ENCODE assay signal across 26 cellular contexts in genomic region chr13:41974262-41974900, GRCh38. TPM values are rescaled to one million over a fixed set of nuclear protein-coding genes. Genes with fewer than 3 reads are reported as not detected.
DNase-seq lines count a peak whose midpoint lies in the region; ATAC-seq and TF ChIP-seq lines count a peak whose summit lies in the region.
"Had no signal": no experiment of that assay in that cellular context is flagged by ENCODE, and none has a peak within 500 bp of the region (broad histone marks: within the 10 kb centered on the region; RNA-seq: fewer than 3 reads in every experiment).

No MANE protein-coding gene starts in this region.

- H3K9me3 ChIP-seq in CD8-positive, alpha-beta memory T cell (ENCODE audit: low read length), result no peaks in the 10 kb centered on the region
- H3K9me3 ChIP-seq in RWPE2 (ENCODE audit: severe bottlenecking) (no peaks in the 10 kb centered on the region), prostate gland (no peaks in the 10 kb centered on the region)
- H3K9me3 ChIP-seq: BLaER1, upper lobe of right lung had no signal

- no peaks in the 10 kb centered on the region for H3K9me3 Mint-ChIP-seq in CD8-positive, alpha-beta memory T cell
- H3K9me3 Mint-ChIP-seq in nephron progenitor cell, result no peaks in the 10 kb centered on the region
- H3K9me3 Mint-ChIP-seq: nephron; stimulated activated memory B cell treated with anti-CD40 and anti-IgM and Interleukin-4, amounts not matched to agents 10 μg/mL and 1 μg/mL and 100 μg/mL, for 72 hours; T-helper 1 cell treated with Interleukin-12 subunit alpha and Interleukin-12 subunit beta and Interleukin-4 antibody, amounts not matched to agents 30 μg/mL and 1 μg/mL, for 36 hours had no signal

- CTCF ChIA-PET in CD8-positive, alpha-beta memory T cell (lab: Charles Lee), result no interaction called here

- TF ChIP-seq CTCF in RWPE2 (IDR thresholded peaks at IDR 0.05; ENCODE audit: poor library complexity, severe bottlenecking) (no peak), epithelial cell of esophagus (IDR thresholded peaks at IDR 0.05; ENCODE audit: insufficient read depth, low read depth, low read length, missing control alignments) (no peak), prostate gland (IDR thresholded peaks at IDR 0.05) (no peak), nephron progenitor cell (IDR thresholded peaks at IDR 0.05) (no peak)

- H3K27me3 Mint-ChIP-seq in CD8-positive, alpha-beta memory T cell, result peaks cover 0 to 3% of the 10 kb centered on the region in 2 donors
- H3K27me3 Mint-ChIP-seq in nephron progenitor cell (ENCODE audit: low read depth, poor library complexity), result no peaks in the 10 kb centered on the region

- no peaks in the 10 kb centered on the region for H3K36me3 ChIP-seq in CD8-positive, alpha-beta memory T cell (ENCODE audit: insufficient read depth, low read length)
- H3K36me3 ChIP-seq in RWPE2 (ENCODE audit: low read depth) (no peaks in the 10 kb centered on the region), prostate gland (no peaks in the 10 kb centered on the region)
- H3K36me3 ChIP-seq: BLaER1, upper lobe of right lung had no signal

- H3K4me3 Mint-ChIP-seq in CD8-positive, alpha-beta memory T cell, result peak overlapping the region; percentile 1 to 72 (median 38)
- H3K4me3 Mint-ChIP-seq in nephron progenitor cell, result no peak overlapping the region
- H3K4me3 Mint-ChIP-seq: nephron; stimulated activated memory B cell treated with anti-CD40 and anti-IgM and Interleukin-4, amounts not matched to agents 10 μg/mL and 1 μg/mL and 100 μg/mL, for 72 hours; T-helper 1 cell treated with Interleukin-12 subunit alpha and Interleukin-12 subunit beta and Interleukin-4 antibody, amounts not matched to agents 30 μg/mL and 1 μg/mL, for 36 hours had no signal

- H3K27ac ChIP-seq in CD8-positive, alpha-beta memory T cell (ENCODE audit: low read depth, low read length), result no peak overlapping the region
- H3K27ac ChIP-seq in RWPE2 (ENCODE audit: poor library complexity, severe bottlenecking) (peak overlapping the region; percentile 44), prostate gland (no peak overlapping the region)
- H3K27ac ChIP-seq: BLaER1, coronary artery, upper lobe of right lung had no signal

- no peak overlapping the region for H3K4me3 ChIP-seq in CD8-positive, alpha-beta memory T cell (ENCODE audit: low read length)
- no peak overlapping the region for H3K4me3 ChIP-seq in RWPE2 (ENCODE audit: severe bottlenecking)
- H3K4me3 ChIP-seq in epithelial cell of esophagus (ENCODE audit: low read length), result no peak overlapping the region
- H3K4me3 ChIP-seq in prostate gland, result no peak overlapping the region
- H3K4me3 ChIP-seq: BLaER1, coronary artery, upper lobe of right lung had no signal

- H3K36me3 Mint-ChIP-seq in CD8-positive, alpha-beta memory T cell, result no peaks in the 10 kb centered on the region
- no peaks in the 10 kb centered on the region for H3K36me3 Mint-ChIP-seq in nephron progenitor cell (ENCODE audit: low read depth)
- H3K36me3 Mint-ChIP-seq: stimulated activated memory B cell treated with anti-CD40 and anti-IgM and Interleukin-4, amounts not matched to agents 10 μg/mL and 1 μg/mL and 100 μg/mL, for 72 hours had no signal

- H3K4me1 Mint-ChIP-seq in CD8-positive, alpha-beta memory T cell, result peaks cover 32 to 49% (median 45%) of the 10 kb centered on the region in 3 donors
- H3K4me1 Mint-ChIP-seq in nephron progenitor cell, result no peaks in the 10 kb centered on the region
- H3K4me1 Mint-ChIP-seq: nephron had no signal

- 49% methylated on average over 11 of the region's 11 CpGs for WGBS in prostate gland

- no peak for TF ChIP-seq POLR2A in prostate gland (IDR thresholded peaks at IDR 0.05)

- no peaks in the 10 kb centered on the region for H3K27me3 ChIP-seq in CD8-positive, alpha-beta memory T cell (ENCODE audit: insufficient read depth, low read length, poor library complexity, severe bottlenecking)
- H3K27me3 ChIP-seq in RWPE2 (ENCODE audit: insufficient read depth, poor library complexity, severe bottlenecking), result no peaks in the 10 kb centered on the region
- no peaks in the 10 kb centered on the region for H3K27me3 ChIP-seq in prostate gland (replicated peaks; ENCODE audit: insufficient read depth)
- H3K27me3 ChIP-seq: BLaER1, upper lobe of right lung had no signal

- DNase-seq in CD8-positive, alpha-beta memory T cell, result peak in 3 of 5 donors; percentile 2 to 58 (median 55)
- DNase-seq in RWPE2 (ENCODE audit: low spot score) (no peak), epithelial cell of esophagus (ENCODE audit: low read depth) (peak; percentile 92), prostate gland (ENCODE audit: low spot score) (peak; percentile 20), anterior cingulate cortex (lab: John Stamatoyannopoulos, UW) (no peak), nephron progenitor cell (no peak)
- no peak for DNase-seq in activated naive CD4-positive, alpha-beta T cell (lab: John Stamatoyannopoulos, UW)
- DNase-seq: activated CD4-positive, alpha-beta T cell treated with anti-CD3 and anti-CD28 coated beads for 1 hour; activated naive CD4-positive, alpha-beta T cell treated with anti-CD3 and anti-CD28 coated beads, Interleukin-2, amount 50 U/mL, for 16 hours; activated T-cell treated with anti-CD3 and anti-CD28 coated beads, Interleukin-2, amount 50 U/mL, for 48 hours; DMS79; GDM1; H7; MV-4-11; NCI-H1436 treated with DMSO at 0.1 percent for 48 hours; NCI-H446; NCI-H82; right cardiac atrium; stimulated activated CD4-positive, alpha-beta T cell treated with anti-CD3 and anti-CD28 coated beads, Interleukin-4, amount 100 ng/mL, for 24 hours; upper lobe of right lung had no signal

- intact Hi-C loops in prostate gland (cut with DNase I), result no loop called here

- H3K4me1 ChIP-seq in CD8-positive, alpha-beta memory T cell (ENCODE audit: insufficient read depth, low read length), result peaks cover 12% of the 10 kb centered on the region
- peaks cover 15% of the 10 kb centered on the region for H3K4me1 ChIP-seq in RWPE2 (ENCODE audit: insufficient read depth, poor library complexity, severe bottlenecking)
- H3K4me1 ChIP-seq in prostate gland (replicated peaks), result no peaks in the 10 kb centered on the region
- H3K4me1 ChIP-seq: upper lobe of right lung had no signal

- POLR2A ChIA-PET in CD8-positive, alpha-beta memory T cell (lab: Charles Lee), result no interaction called here

- H3K27ac Mint-ChIP-seq in CD8-positive, alpha-beta memory T cell, result peak overlapping the region; percentile 20 to 88 (median 74)
- H3K27ac Mint-ChIP-seq in nephron progenitor cell, result no peak overlapping the region
- H3K27ac Mint-ChIP-seq: nephron; stimulated activated memory B cell treated with anti-CD40 and anti-IgM and Interleukin-4, amounts not matched to agents 10 μg/mL and 1 μg/mL and 100 μg/mL, for 72 hours; T-helper 1 cell treated with Interleukin-12 subunit alpha and Interleukin-12 subunit beta and Interleukin-4 antibody, amounts not matched to agents 30 μg/mL and 1 μg/mL, for 36 hours had no signal

- ATAC-seq in RWPE2 (ENCODE audit: low read depth) (peak; percentile 78), GM18907 (IDR thresholded peaks at IDR 0.05; ENCODE audit: unreplicated experiment) (no peak)
- ATAC-seq: stimulated activated memory B cell treated with anti-CD40 and anti-IgM and Interleukin-4, amounts not matched to agents 10 μg/mL and 1 μg/mL and 100 μg/mL, for 72 hours; upper lobe of right lung had no signal

RNA-seq across cellular contexts. Expression of gene VWA8, which starts 13.5 kb away (rescaled TPM):
- 10 to 100 TPM; 21.2 to 21.3 TPM for total RNA-seq in CD8-positive, alpha-beta memory T cell
- polyA plus RNA-seq in CD8-positive, alpha-beta memory T cell, result 6.9 TPM
- 10 to 100 TPM; 18.1 to 21.8 TPM for total RNA-seq in prostate gland

Comparison
In these comparisons a context has a peak if more than half of its experiments do, and no peak if none do; other contexts are left out.
1. DNase-seq: peak in CD8-positive, alpha-beta memory T cell (3 of 5), epithelial cell of esophagus (single experiment) and prostate gland (single experiment); none in RWPE2 (single experiment), activated naive CD4-positive, alpha-beta T cell (0 of 4), anterior cingulate cortex (0 of 58) and nephron progenitor cell (single experiment).